Comparison of ENCODE assay signal across 20 cellular contexts in genomic region chr9:107856633-107857032, GRCh38.
A peak's percentile ranks its signal among the peaks of the same experiment; 100 is the strongest.
DNase-seq lines count a peak whose midpoint lies in the region; ATAC-seq, FAIRE-seq and TF ChIP-seq lines count a peak whose summit lies in the region.
"Had no signal": no experiment of that assay in that cellular context is flagged by ENCODE, and none has a peak within 500 bp of the region (broad histone marks: within the 10 kb centered on the region; RNA-seq: fewer than 3 reads in every experiment).

No MANE protein-coding gene starts in this region.

- RAD21 ChIA-PET in HCT116 (lab: Charles Lee; ENCODE audit: low non-redundant PET in 1 of 2, low total read pairs in 2 of 2, uncharacterized antibody in 2 of 2, unreplicated experiment in 2 of 2): no interaction called here

- TF ChIP-seq RAD21 in HCT116 (IDR thresholded peaks at IDR 0.05; ENCODE audit: low read depth): no peak

- H3K4me1 Mint-ChIP-seq in astrocyte (ENCODE audit: low read depth, unreplicated experiment): no peaks in the 10 kb centered on the region
- H3K4me1 Mint-ChIP-seq: CD8-positive, alpha-beta memory T cell; IgD-negative memory B cell had no signal

- no peaks in the 10 kb centered on the region for H3K36me3 Mint-ChIP-seq in astrocyte (ENCODE audit: low read depth, unreplicated experiment)
- H3K36me3 Mint-ChIP-seq: CD8-positive, alpha-beta memory T cell had no signal

- DNase-seq in SIG-M5 treated with dmso at 0.1 percent for 504 hours (lab: John Stamatoyannopoulos, UW; ENCODE audit: unreplicated experiment) (peak; percentile 9), SIG-M5 (lab: John Stamatoyannopoulos, UW) (no peak), HCT116 (ENCODE audit: low read depth, low spot score) (no peak), astrocyte (ENCODE audit: low read depth) (no peak), osteoblast (ENCODE audit: insufficient read length, low spot score, missing footprints) (no peak), NCI-H69 (lab: John Stamatoyannopoulos, UW) (no peak), NCI-H2227 treated with DMSO at 0.1 percent for 48 hours (lab: John Stamatoyannopoulos, UW) (no peak)
- DNase-seq: CD8-positive, alpha-beta memory T cell; DND-41; GM23248; NCI-H1436; NCI-H2081; NCI-H510A treated with DMSO at 0.1 percent for 48 hours; PC-9 had no signal

- no peak for FAIRE-seq in astrocyte (lab: Jason Lieb, UNC)
- FAIRE-seq: A204.1, D721Med had no signal

- no peak overlapping the region for H3K27ac ChIP-seq in HCT116 (ENCODE audit: low read depth, low read length)
- H3K27ac ChIP-seq in astrocyte (ENCODE audit: low read depth, low read length): no peak overlapping the region
- no peak overlapping the region for H3K27ac ChIP-seq in osteoblast (ENCODE audit: low read depth, low read length)
- H3K27ac ChIP-seq: GM23248, PC-9, SK-N-MC had no signal

- H3K9ac ChIP-seq in HCT116 (ENCODE audit: low read length): no peak overlapping the region
- H3K9ac ChIP-seq in astrocyte (ENCODE audit: low read length): no peak overlapping the region
- H3K9ac ChIP-seq: BLaER1 treated with 17β-estradiol and CSF1 and Interleukin-3, amounts not matched to agents 10 nM and 100 nM; GM23248 had no signal

- H3K4me3 Mint-ChIP-seq in astrocyte (ENCODE audit: unreplicated experiment): no peak overlapping the region
- H3K4me3 Mint-ChIP-seq: CD8-positive, alpha-beta memory T cell; IgD-negative memory B cell had no signal

- no peak overlapping the region for H3K27ac Mint-ChIP-seq in astrocyte (ENCODE audit: unreplicated experiment)
- H3K27ac Mint-ChIP-seq: CD8-positive, alpha-beta memory T cell; IgD-negative memory B cell had no signal

- TF ChIP-seq CTCF in HCT116 (IDR thresholded peaks at IDR 0.05 in 2 of 3, conservative IDR thresholded peaks at IDR 0.05 in 1 of 3; ENCODE audit: borderline replicate concordance in 1 of 3, insufficient read depth in 1 of 3, low read depth in 2 of 3, low read length in 2 of 3) (no peak), astrocyte (IDR thresholded peaks at IDR 0.05; ENCODE audit: insufficient read depth, low read depth, low read length) (no peak), osteoblast (IDR thresholded peaks at IDR 0.05; ENCODE audit: extremely low read depth, low read depth, low read length) (no peak)

- H3K9me3 Mint-ChIP-seq in astrocyte (ENCODE audit: unreplicated experiment): peaks cover 4% of the 10 kb centered on the region

- peaks cover 11% of the 10 kb centered on the region for H3K27me3 Mint-ChIP-seq in astrocyte (ENCODE audit: low read depth, unreplicated experiment)
- H3K27me3 Mint-ChIP-seq: IgD-negative memory B cell had no signal

- TF ChIP-seq POLR2A in HCT116 (IDR thresholded peaks at IDR 0.05; ENCODE audit: borderline replicate concordance, extremely low read depth, insufficient read depth, insufficient read length): no peak

- H2AFZ ChIP-seq in HCT116 (ENCODE audit: low read depth, low read length, poor library complexity, severe bottlenecking) (peak overlapping the region; percentile 73), astrocyte (ENCODE audit: low read depth, low read length) (peak overlapping the region; percentile 34), osteoblast (ENCODE audit: low read length) (peak overlapping the region; percentile 33)
- H2AFZ ChIP-seq: GM23248, PC-9 had no signal

- CTCF ChIA-PET in HCT116 (lab: Charles Lee): no interaction called here

- no TSS peak for BruUV-seq in HCT116 (replicated peaks; lab: Mats Ljungman, UMichigan)

- intact Hi-C loops in HCT116 (cut with micrococcal nuclease): no loop called here

- H3K79me2 ChIP-seq in HCT116 (ENCODE audit: insufficient read depth, low read length) (no peaks in the 10 kb centered on the region), astrocyte (ENCODE audit: insufficient read depth, low read length) (no peaks in the 10 kb centered on the region), osteoblast (ENCODE audit: insufficient read depth, low read length) (no peaks in the 10 kb centered on the region)

- POLR2A ChIA-PET in HCT116 (lab: Charles Lee): no interaction called here

- H3K27me3 ChIP-seq in HCT116 (ENCODE audit: insufficient read depth, low read length) (no peaks in the 10 kb centered on the region), astrocyte (ENCODE audit: insufficient read depth, low read length) (no peaks in the 10 kb centered on the region), osteoblast (ENCODE audit: insufficient read depth, low read length) (no peaks in the 10 kb centered on the region)
- H3K27me3 ChIP-seq: BLaER1 treated with 17β-estradiol and CSF1 and Interleukin-3, amounts not matched to agents 10 nM and 100 nM had no signal

- no peaks in the 10 kb centered on the region for H3K4me1 ChIP-seq in HCT116 (ENCODE audit: control insufficient read depth in 1 of 2, insufficient read depth in 2 of 2, low read length in 2 of 2)
- no peaks in the 10 kb centered on the region for H3K4me1 ChIP-seq in astrocyte (ENCODE audit: insufficient read depth, low read length)
- H3K4me1 ChIP-seq in osteoblast (ENCODE audit: insufficient read depth, low read length): peaks cover 2% of the 10 kb centered on the region

- H3K4me3 ChIP-seq in HCT116 (replicated peaks in 1 of 2; ENCODE audit: low read depth in 1 of 2, low read length in 2 of 2): no peak overlapping the region
- no peak overlapping the region for H3K4me3 ChIP-seq in astrocyte (ENCODE audit: insufficient read depth, low read depth, low read length)
- H3K4me3 ChIP-seq in osteoblast (ENCODE audit: insufficient read depth, low read length): no peak overlapping the region
- H3K4me3 ChIP-seq: BLaER1 treated with 17β-estradiol and CSF1 and Interleukin-3, amounts not matched to agents 10 nM and 100 nM; GM23248; PC-9; SK-N-MC had no signal

- H3K9me2 ChIP-seq in HCT116 (ENCODE audit: insufficient read depth): no peaks in the 10 kb centered on the region

- H4K20me1 ChIP-seq in HCT116 (ENCODE audit: insufficient read depth) (no peaks in the 10 kb centered on the region), astrocyte (ENCODE audit: insufficient read depth, low read length) (no peaks in the 10 kb centered on the region), osteoblast (ENCODE audit: insufficient read depth, low read length) (no peaks in the 10 kb centered on the region)
- H4K20me1 ChIP-seq: BLaER1 treated with 17β-estradiol and CSF1 and Interleukin-3, amounts not matched to agents 10 nM and 100 nM had no signal

- peak; percentile 62 for ATAC-seq in HCT116
- no peak for ATAC-seq in GM18858 (IDR thresholded peaks at IDR 0.05; ENCODE audit: unreplicated experiment)

- peaks cover 0 to 3% of the 10 kb centered on the region in 2 experiments; a peak in 1 of 4 replicates for H3K9me3 ChIP-seq in HCT116 (ENCODE audit: control insufficient read depth in 1 of 2, insufficient read depth in 1 of 2, low read depth in 1 of 2, low read length in 2 of 2)
- H3K9me3 ChIP-seq in astrocyte (ENCODE audit: insufficient read depth, low read depth, low read length): no peaks in the 10 kb centered on the region
- no peaks in the 10 kb centered on the region for H3K9me3 ChIP-seq in osteoblast (ENCODE audit: low read depth, low read length)

- H3K4me2 ChIP-seq in HCT116 (ENCODE audit: low read length): no peak overlapping the region
- H3K4me2 ChIP-seq in astrocyte (ENCODE audit: low read length): no peak overlapping the region
- H3K4me2 ChIP-seq in osteoblast (ENCODE audit: insufficient read depth, low read length): no peak overlapping the region
- H3K4me2 ChIP-seq: BLaER1 treated with 17β-estradiol and CSF1 and Interleukin-3, amounts not matched to agents 10 nM and 100 nM; PC-9 had no signal

- H3K36me3 ChIP-seq in HCT116 (ENCODE audit: control insufficient read depth in 1 of 2, insufficient read depth in 2 of 2, low read length in 2 of 2) (no peaks in the 10 kb centered on the region; a peak in 1 of 4 replicates), astrocyte (ENCODE audit: insufficient read depth, low read length) (no peaks in the 10 kb centered on the region), osteoblast (ENCODE audit: insufficient read depth, low read length) (no peaks in the 10 kb centered on the region)

TF ChIP-seq in HCT116, 20 proteins besides CTCF, POLR2A, EP300 and RAD21:
- TF ChIP-seq SIN3A (IDR thresholded peaks at IDR 0.05; ENCODE audit: low read depth) (no peak), ELF1 (IDR thresholded peaks at IDR 0.05; ENCODE audit: borderline replicate concordance, low read depth) (no peak), ZFX (IDR thresholded peaks at IDR 0.05) (no peak), POLR2AphosphoS5 (IDR thresholded peaks at IDR 0.05; ENCODE audit: low read depth, low read length) (no peak), REST (IDR thresholded peaks at IDR 0.05; ENCODE audit: low read depth) (no peak)
